ENCODE assay signal across 21 cellular contexts in genomic region chr2:162217596-162217995, GRCh38. TPM values are rescaled to one million over a fixed set of nuclear protein-coding genes. Genes with fewer than 3 reads are reported as not detected.
A peak's percentile ranks its signal among the peaks of the same experiment; 100 is the strongest.
DNase-seq lines count a peak whose midpoint lies in the region; ATAC-seq and TF ChIP-seq lines count a peak whose summit lies in the region.
"Had no signal": no experiment of that assay in that cellular context is flagged by ENCODE, and none has a peak within 500 bp of the region (broad histone marks: within the 10 kb centered on the region; RNA-seq: fewer than 3 reads in every experiment).

No MANE protein-coding gene starts in this region.

- H3K36me3 ChIP-seq in IMR-90 (ENCODE audit: control insufficient read depth, insufficient read depth, low read length): peaks cover 21% of the 10 kb centered on the region
- H3K36me3 ChIP-seq: Peyer's patch had no signal

- DNase-seq in AG09319 (ENCODE audit: extremely low read depth, low read depth) (peak; percentile 52), IMR-90 (peak; percentile 59), epidermal melanocyte (ENCODE audit: insufficient read length, low spot score) (peak; percentile 47), foreskin fibroblast (peak; percentile 32 to 77), T-helper 17 cell (no peak), RKO (ENCODE audit: low spot score) (no peak)
- DNase-seq: DND-41; GOT3; NCI-H1092 treated with DMSO at 0.1 percent for 48 hours; NCI-H2081; NCI-H2171 treated with DMSO at 0.1 percent for 48 hours; NCI-H446; NK-92 treated with Interleukin-12 subunit alpha and Interleukin-12 subunit beta, amount 100 ng/mL, for 24 hours; Peyer's patch had no signal

- H3K4me1 ChIP-seq in IMR-90 (ENCODE audit: control insufficient read depth, insufficient read depth, low read length): no peaks in the 10 kb centered on the region; the same call in 1 of the 2 replicates
- H3K4me1 ChIP-seq: Peyer's patch had no signal

- in situ Hi-C loops in IMR-90 (cut with MboI; ENCODE audit: low sequenced_read_pairs): loop anchor here (5.0 kb wide), 1 partner anchor 80 kb away; no protein-coding TSS in a partner anchor

- ATAC-seq in IMR-90 (ENCODE audit: low read depth): 0 out of 2 replicates have a peak, but pooled peaks have one; percentile 24
- no peak for ATAC-seq in T-helper 17 cell
- no peak for ATAC-seq in GM19455 (IDR thresholded peaks at IDR 0.05; ENCODE audit: unreplicated experiment)
- ATAC-seq in HG03442 (IDR thresholded peaks at IDR 0.05; ENCODE audit: unreplicated experiment): no peak
- ATAC-seq: HCT116, K562, Right ventricle myocardium inferior had no signal

- no peak overlapping the region for H3K4me2 ChIP-seq in IMR-90 (ENCODE audit: low read depth, low read length)

- TF ChIP-seq CTCF in AG09319 (IDR thresholded peaks at IDR 0.05; ENCODE audit: low read depth, low read length) (no peak), IMR-90 (conservative IDR thresholded peaks at IDR 0.05; ENCODE audit: low read depth, low read length) (no peak), foreskin fibroblast (IDR thresholded peaks at IDR 0.05; ENCODE audit: low read depth, low read length) (no peak)

- H3K79me1 ChIP-seq in IMR-90 (ENCODE audit: low read depth in 1 of 2, low read length in 2 of 2): peaks cover 0 to 13% of the 10 kb centered on the region in 2 experiments; a peak in 3 of 4 replicates

- CTCF ChIA-PET in IMR-90 (lab: Yijun Ruan, JAX): no interaction called here

- no peaks in the 10 kb centered on the region for H3K9me1 ChIP-seq in IMR-90 (ENCODE audit: insufficient read depth, low read length)

- H3K9me3 ChIP-seq in IMR-90 (ENCODE audit: control insufficient read depth, insufficient read depth, low read length) (no peaks in the 10 kb centered on the region), T-helper 17 cell (ENCODE audit: control insufficient read depth, low read length, poor library complexity, severe bottlenecking) (no peaks in the 10 kb centered on the region)
- H3K9me3 ChIP-seq: Peyer's patch had no signal

- H2AK5ac ChIP-seq in IMR-90 (ENCODE audit: low read depth, low read length): no peak overlapping the region

- no peak for TF ChIP-seq RAD21 in IMR-90 (IDR thresholded peaks at IDR 0.05; ENCODE audit: low read length)

- WGBS in IMR-90 (ENCODE audit: extremely low coverage in 2 of 2, insufficient read length in 1 of 2), 2 experiments: no CpG with 5 or more reads among the region's 1 CpG

- H3K23ac ChIP-seq in IMR-90 (ENCODE audit: low read depth, low read length): no peak overlapping the region

- no peak overlapping the region for H3K4ac ChIP-seq in IMR-90 (ENCODE audit: low read depth, low read length)

- no peak overlapping the region for H3K56ac ChIP-seq in IMR-90 (ENCODE audit: extremely low read depth, insufficient read depth, low read length)

- intact Hi-C loops in IMR-90 (cut with micrococcal nuclease): no loop called here

- H3K36me3 Mint-ChIP-seq in T-helper 17 cell (ENCODE audit: low read depth): no peaks in the 10 kb centered on the region

- H2BK120ac ChIP-seq in IMR-90 (ENCODE audit: low read depth, low read length): no peak overlapping the region

- no peaks in the 10 kb centered on the region for H4K20me1 ChIP-seq in IMR-90 (ENCODE audit: insufficient read depth, low read length)

- no peaks in the 10 kb centered on the region for H3K27me3 ChIP-seq in IMR-90 (ENCODE audit: control insufficient read depth, insufficient read depth, low read length)
- H3K27me3 ChIP-seq: Peyer's patch had no signal

- dilution Hi-C loops in IMR-90 (cut with HindIII; ENCODE audit: low sequenced_read_pairs, unreplicated experiment): no loop called here

- H4K8ac ChIP-seq in IMR-90 (ENCODE audit: low read depth in 2 of 2, low read length in 2 of 2): no peak overlapping the region

- no peak overlapping the region for H4K5ac ChIP-seq in IMR-90 (ENCODE audit: low read depth, low read length)

- H3K18ac ChIP-seq in IMR-90 (ENCODE audit: low read depth, low read length): no peak overlapping the region

- no peak overlapping the region for H2AFZ ChIP-seq in IMR-90 (replicated peaks; ENCODE audit: low read length, poor library complexity)

- peaks cover 43% of the 10 kb centered on the region for H3K27me3 Mint-ChIP-seq in T-helper 17 cell

- H3K27ac Mint-ChIP-seq in T-helper 17 cell: no peak overlapping the region

- H3K9ac ChIP-seq in IMR-90 (ENCODE audit: low read depth, low read length): no peak overlapping the region

- POLR2A ChIA-PET in IMR-90 (lab: Charles Lee; ENCODE audit: unreplicated experiment): no interaction called here

- no peak overlapping the region for H3K4me3 Mint-ChIP-seq in T-helper 17 cell

- H3K14ac ChIP-seq in IMR-90 (replicated peaks; ENCODE audit: low read depth, low read length): no peak overlapping the region

- no peak for TF ChIP-seq POLR2A in IMR-90 (IDR thresholded peaks at IDR 0.05; ENCODE audit: low read depth, low read length)

- no TSS peak for BruUV-seq in IMR-90 (replicated peaks; lab: Mats Ljungman, UMichigan)

- no peak overlapping the region for H2BK5ac ChIP-seq in IMR-90 (ENCODE audit: low read depth, low read length, poor library complexity, severe bottlenecking)

- peaks cover 3% of the 10 kb centered on the region for H3K4me1 Mint-ChIP-seq in T-helper 17 cell

- H2AK9ac ChIP-seq in IMR-90 (replicated peaks; ENCODE audit: low read depth, low read length, poor library complexity): no peak overlapping the region

- no peak overlapping the region for H3K4me3 ChIP-seq in IMR-90 (ENCODE audit: insufficient read depth, low read depth, low read length)
- no peak overlapping the region for H3K4me3 ChIP-seq in foreskin fibroblast (ENCODE audit: low read depth in 1 of 2, low read length in 2 of 2)
- H3K4me3 ChIP-seq: K562, Peyer's patch had no signal

- no peak overlapping the region for H2BK15ac ChIP-seq in IMR-90 (ENCODE audit: low read depth, low read length)

- H3K27ac ChIP-seq in IMR-90 (ENCODE audit: insufficient read depth, low read length): peak overlapping the region; percentile 21; the same call in 1 of the 2 replicates
- H3K27ac ChIP-seq: C4-2B, Peyer's patch had no signal

- no peak overlapping the region for H2BK20ac ChIP-seq in IMR-90 (ENCODE audit: low read depth, low read length)

- no peak overlapping the region for H4K91ac ChIP-seq in IMR-90 (ENCODE audit: insufficient read depth, low read depth, low read length)

TF ChIP-seq in IMR-90, 13 proteins besides CTCF, POLR2A, EP300 and RAD21:
- TF ChIP-seq MAFK (IDR thresholded peaks at IDR 0.05; ENCODE audit: low read depth, low read length) (no peak), ELK1 (IDR thresholded peaks at IDR 0.05; ENCODE audit: borderline replicate concordance, low read depth, low read length) (no peak), RFX5 (IDR thresholded peaks at IDR 0.05; ENCODE audit: low read depth, low read length) (no peak), FOS (IDR thresholded peaks at IDR 0.05; ENCODE audit: low read depth, low read length) (no peak), BHLHE40 (IDR thresholded peaks at IDR 0.05; ENCODE audit: low read depth, low read length) (no peak), CEBPB (IDR thresholded peaks at IDR 0.05; ENCODE audit: low read depth, low read length) (no peak), USF2 (IDR thresholded peaks at IDR 0.05; ENCODE audit: low read depth, low read length) (no peak), CHD1 (IDR thresholded peaks at IDR 0.05; ENCODE audit: low read depth, low read length) (no peak), SMC3 (IDR thresholded peaks at IDR 0.05; ENCODE audit: low read depth, low read length) (no peak), MAZ (IDR thresholded peaks at IDR 0.05; ENCODE audit: borderline replicate concordance, low read depth, low read length) (no peak), RCOR1 (IDR thresholded peaks at IDR 0.05; ENCODE audit: insufficient replicate concordance, low read length) (no peak), MXI1 (IDR thresholded peaks at IDR 0.05; ENCODE audit: borderline replicate concordance, low read depth, low read length) (no peak), NFE2L2 (IDR thresholded peaks at IDR 0.05; ENCODE audit: low read depth, low read length) (no peak)
TF ChIP-seq in IMR-90: peak in this region for 0.

RNA-seq across cellular contexts. Expression of gene FAP, which starts 25.6 kb away (rescaled TPM):
- 71.0 and 93.9 TPM in 2 replicates for total RNA-seq in IMR-90 (2012; rRNA removed)
- 74.1 and 95.0 TPM in 2 replicates for polyA plus RNA-seq in IMR-90 (2012; rRNA removed)
- 17.0 and 24.2 TPM in 2 replicates for polyA plus RNA-seq in IMR-90 (2012; cell fraction: cytosol; rRNA removed)
- polyA plus RNA-seq in IMR-90 (2012; cell fraction: nucleus; rRNA removed; ENCODE audit: low replicate concordance): 33.6 and 384 TPM in 2 replicates
- total RNA-seq in T-helper 17 cell: not detected
- total RNA-seq: G401, K562 had no signal
- polyA plus RNA-seq: K562 had no signal

Comparison
In these comparisons a context has a peak if more than half of its experiments do, and no peak if none do; other contexts are left out.
1. DNase-seq: peak in AG09319 (single experiment), IMR-90 (single experiment), epidermal melanocyte (single experiment) and foreskin fibroblast (2 of 2); none in T-helper 17 cell (0 of 3) and RKO (single experiment).
2. RNA of gene FAP, which starts 25.6 kb away (total RNA-seq): 71.0 to 93.9 TPM in IMR-90; not detected in T-helper 17 cell; every median in the first group is over 10 times any median in the second.